In genomic region chr18:24130494-24130893, GRCh38 we compare ENCODE assay signal across 24 cellular contexts.
"Had no signal": no experiment of that assay in that cellular context is flagged by ENCODE, and none has a peak within 500 bp of the region (broad histone marks: within the 10 kb centered on the region; RNA-seq: fewer than 3 reads in every experiment).

No MANE protein-coding gene starts in this region.

- H3K27me3 Mint-ChIP-seq: activated CD4-positive, alpha-beta T cell treated with anti-CD3 and anti-CD28 coated beads, Interleukin-2, amount 10 ng/mL, durations not matched to agents 7 days and 5 days; activated CD8-positive, alpha-beta memory T cell treated with anti-CD3 and anti-CD28 coated beads, Interleukin-2, amount 10 ng/mL, durations not matched to agents 7 days and 5 days; activated CD8-positive, alpha-beta T cell treated with anti-CD3 and anti-CD28 coated beads for 36 hours; activated naive CD4-positive, alpha-beta T cell treated with anti-CD3 and anti-CD28 coated beads, Interleukin-2, amount 50 U/mL, for 24 hours; central memory CD8-positive, alpha-beta T cell; naive B cell; stimulated activated naive B cell treated with anti-CD40 and anti-IgM and Interleukin-4, amounts not matched to agents 10 μg/mL and 1 μg/mL and 100 μg/mL, for 72 hours had no signal

- H3K4me3 ChIP-seq: esophagus muscularis mucosa, smooth muscle cell had no signal

- H3K4me3 Mint-ChIP-seq: activated CD4-positive, alpha-beta T cell treated with anti-CD3 and anti-CD28 coated beads, Interleukin-2, amount 10 ng/mL, durations not matched to agents 7 days and 5 days; activated CD8-positive, alpha-beta memory T cell treated with anti-CD3 and anti-CD28 coated beads, Interleukin-2, amount 10 ng/mL, durations not matched to agents 7 days and 5 days; activated CD8-positive, alpha-beta T cell treated with anti-CD3 and anti-CD28 coated beads for 36 hours; activated naive CD4-positive, alpha-beta T cell treated with anti-CD3 and anti-CD28 coated beads, Interleukin-2, amount 50 U/mL, for 24 hours; activated T-helper 1 cell treated with anti-CD3 and anti-CD28 coated beads, Interleukin-12 subunit alpha, Interleukin-12 subunit beta, Interleukin-2, Interleukin-4 antibody, amounts not matched to agents 30 ng/mL and 10 ng/mL and 1 ng/mL, durations not matched to agents 14 hours and 24 hours and 36 hours; central memory CD8-positive, alpha-beta T cell; naive B cell; neural crest cell; stimulated activated naive B cell treated with anti-CD40 and anti-IgM and Interleukin-4, amounts not matched to agents 10 μg/mL and 1 μg/mL and 100 μg/mL, for 72 hours had no signal

- H3K9me3 ChIP-seq: esophagus muscularis mucosa had no signal

- H3K27me3 ChIP-seq: esophagus muscularis mucosa had no signal

- ATAC-seq: activated CD4-positive, CD25-positive, alpha-beta regulatory T cell treated with anti-CD3 and anti-CD28 coated beads, Interleukin-2, amount 50 U/mL, for 24 hours; activated CD8-positive, alpha-beta memory T cell treated with anti-CD3 and anti-CD28 coated beads, Interleukin-2, amount 10 ng/mL, durations not matched to agents 7 days and 5 days; activated CD8-positive, alpha-beta T cell treated with anti-CD3 and anti-CD28 coated beads for 36 hours; sciatic nerve; stimulated activated naive B cell treated with anti-CD40 and anti-IgM and Interleukin-4, amounts not matched to agents 10 μg/mL and 1 μg/mL and 100 μg/mL, for 72 hours had no signal

- DNase-seq: activated CD4-positive, alpha-beta T cell treated with anti-CD3 and anti-CD28 coated beads, Interleukin-2, amount 10 ng/mL, durations not matched to agents 7 days and 5 days; activated CD8-positive, alpha-beta memory T cell treated with anti-CD3 and anti-CD28 coated beads, Interleukin-2, amount 10 ng/mL, durations not matched to agents 7 days and 5 days; activated CD8-positive, alpha-beta T cell treated with anti-CD3 and anti-CD28 coated beads for 36 hours; activated gamma-delta T cell treated with Interleukin-2 at 50 U/mL for 16 hours; activated T-cell treated with anti-CD3 and anti-CD28 coated beads for 4 hours; effector memory CD4-positive, alpha-beta T cell; hypothalamus; mesenchymal stem cell; naive B cell; occipital lobe; posterior cingulate gyrus; stimulated activated CD4-positive, alpha-beta T cell treated with anti-CD3 and anti-CD28 coated beads, Interleukin-2, amount 100 ng/mL, for 48 hours; stimulated activated CD8-positive, alpha-beta memory T cell treated with anti-CD3 and anti-CD28 coated beads, Interleukin-4, amount 100 ng/mL, for 48 hours; stimulated activated naive B cell treated with anti-CD40 and anti-IgM and Interleukin-4, amounts not matched to agents 10 μg/mL and 1 μg/mL and 100 μg/mL, for 72 hours; trophoblast cell had no signal

- H3K9me3 Mint-ChIP-seq: activated CD4-positive, alpha-beta T cell treated with anti-CD3 and anti-CD28 coated beads, Interleukin-2, amount 10 ng/mL, durations not matched to agents 7 days and 5 days; activated CD8-positive, alpha-beta T cell treated with anti-CD3 and anti-CD28 coated beads for 36 hours; activated naive CD4-positive, alpha-beta T cell treated with anti-CD3 and anti-CD28 coated beads, Interleukin-2, amount 50 U/mL, for 24 hours; activated T-helper 1 cell treated with anti-CD3 and anti-CD28 coated beads, Interleukin-12 subunit alpha, Interleukin-12 subunit beta, Interleukin-2, Interleukin-4 antibody, amounts not matched to agents 30 ng/mL and 10 ng/mL and 1 ng/mL, durations not matched to agents 14 hours and 24 hours and 36 hours; central memory CD8-positive, alpha-beta T cell; naive B cell; neural crest cell; stimulated activated naive B cell treated with anti-CD40 and anti-IgM and Interleukin-4, amounts not matched to agents 10 μg/mL and 1 μg/mL and 100 μg/mL, for 72 hours had no signal

- H3K4me1 ChIP-seq: esophagus muscularis mucosa had no signal

- H3K27ac Mint-ChIP-seq: activated CD4-positive, alpha-beta T cell treated with anti-CD3 and anti-CD28 coated beads, Interleukin-2, amount 10 ng/mL, durations not matched to agents 7 days and 5 days; activated CD8-positive, alpha-beta memory T cell treated with anti-CD3 and anti-CD28 coated beads, Interleukin-2, amount 10 ng/mL, durations not matched to agents 7 days and 5 days; activated T-helper 1 cell treated with anti-CD3 and anti-CD28 coated beads, Interleukin-12 subunit alpha, Interleukin-12 subunit beta, Interleukin-2, Interleukin-4 antibody, amounts not matched to agents 30 ng/mL and 10 ng/mL and 1 ng/mL, durations not matched to agents 14 hours and 24 hours and 36 hours; stimulated activated naive B cell treated with anti-CD40 and anti-IgM and Interleukin-4, amounts not matched to agents 10 μg/mL and 1 μg/mL and 100 μg/mL, for 72 hours had no signal

- H3K27ac ChIP-seq: esophagus muscularis mucosa, VCaP had no signal

- H3K4me1 Mint-ChIP-seq: activated CD8-positive, alpha-beta memory T cell treated with anti-CD3 and anti-CD28 coated beads, Interleukin-2, amount 10 ng/mL, durations not matched to agents 7 days and 5 days; naive B cell; neural crest cell; stimulated activated naive B cell treated with anti-CD40 and anti-IgM and Interleukin-4, amounts not matched to agents 10 μg/mL and 1 μg/mL and 100 μg/mL, for 72 hours had no signal
